ENCODE assay signal across 21 cellular contexts in the genomic region with DNA sequence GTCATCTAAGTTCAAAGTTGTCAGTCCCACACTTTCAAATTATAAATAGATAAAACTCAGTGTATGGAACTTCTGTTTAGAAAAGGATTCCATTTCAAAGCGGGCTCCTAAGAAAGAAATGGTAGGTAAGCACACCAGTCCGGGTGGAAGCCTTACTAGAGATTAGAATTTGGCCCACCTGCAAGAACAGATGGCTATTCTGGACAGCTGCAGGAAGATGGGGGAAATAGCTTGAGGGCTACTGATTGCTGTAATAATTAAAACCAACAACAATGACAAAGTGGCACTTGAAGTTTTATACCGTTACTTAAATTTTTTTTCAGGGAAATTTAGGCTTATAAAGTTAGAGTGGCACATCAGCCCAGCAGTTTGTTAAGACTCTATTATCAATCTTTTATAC.
A peak's percentile ranks its signal among the peaks of the same experiment; 100 is the strongest.
DNase-seq lines count a peak whose midpoint lies in the region; ATAC-seq and TF ChIP-seq lines count a peak whose summit lies in the region.
"Had no signal": no experiment of that assay in that cellular context is flagged by ENCODE, and none has a peak within 500 bp of the region (broad histone marks: within the 10 kb centered on the region; RNA-seq: fewer than 3 reads in every experiment).

No MANE protein-coding gene starts in this region.

- H3K4me1 ChIP-seq in esophagus muscularis mucosa = peaks cover 0 to 34% (median 11%) of the 10 kb centered on the region in 4 donors

- no peak for TF ChIP-seq CTCF in esophagus muscularis mucosa (IDR thresholded peaks at IDR 0.05)

- H3K36me3 Mint-ChIP-seq in activated naive CD4-positive, alpha-beta T cell treated with anti-CD3 and anti-CD28 coated beads for 36 hours (ENCODE audit: low read depth) = peaks cover 14% of the 10 kb centered on the region
- H3K36me3 Mint-ChIP-seq in activated naive CD4-positive, alpha-beta T cell treated with anti-CD3 and anti-CD28 coated beads, Interleukin-2, amount 10 ng/mL, durations not matched to agents 7 days and 5 days = peaks cover 15% of the 10 kb centered on the region
- peaks cover 8% of the 10 kb centered on the region for H3K36me3 Mint-ChIP-seq in stimulated activated memory B cell treated with anti-CD40 and anti-IgM and Interleukin-4, amounts not matched to agents 10 μg/mL and 1 μg/mL and 100 μg/mL, for 72 hours
- H3K36me3 Mint-ChIP-seq: CD14-positive monocyte had no signal

- peaks cover 5% of the 10 kb centered on the region for H3K9me3 Mint-ChIP-seq in activated naive CD4-positive, alpha-beta T cell treated with anti-CD3 and anti-CD28 coated beads for 36 hours
- H3K9me3 Mint-ChIP-seq in activated naive CD4-positive, alpha-beta T cell treated with anti-CD3 and anti-CD28 coated beads, Interleukin-2, amount 10 ng/mL, durations not matched to agents 7 days and 5 days = no peaks in the 10 kb centered on the region
- no peaks in the 10 kb centered on the region for H3K9me3 Mint-ChIP-seq in stimulated activated memory B cell treated with anti-CD40 and anti-IgM and Interleukin-4, amounts not matched to agents 10 μg/mL and 1 μg/mL and 100 μg/mL, for 72 hours
- H3K9me3 Mint-ChIP-seq: activated T-helper 1 cell treated with anti-CD3 and anti-CD28 coated beads, Interleukin-12 subunit alpha, Interleukin-12 subunit beta, Interleukin-2, Interleukin-4 antibody, amounts not matched to agents 30 ng/mL and 10 ng/mL and 1 ng/mL, durations not matched to agents 14 hours and 24 hours and 36 hours had no signal

- DNase-seq in activated naive CD4-positive, alpha-beta T cell treated with anti-CD3 and anti-CD28 coated beads for 36 hours = no peak
- DNase-seq in activated naive CD4-positive, alpha-beta T cell treated with anti-CD3 and anti-CD28 coated beads, Interleukin-2, amount 10 ng/mL, durations not matched to agents 7 days and 5 days = no peak
- DNase-seq in NCI-H524 (lab: John Stamatoyannopoulos, UW) (peak; percentile 82 to 95), cerebellar cortex (ENCODE audit: low spot score) (peak; percentile 67), esophagus muscularis mucosa (ENCODE audit: extremely low spot score) (no peak), COLO668 (lab: John Stamatoyannopoulos, UW; ENCODE audit: unreplicated experiment) (no peak), NCI-H2227 treated with DMSO at 0.1 percent for 48 hours (lab: John Stamatoyannopoulos, UW) (no peak)
- DNase-seq: activated CD4-positive, alpha-beta T cell treated with anti-CD3 and anti-CD28 coated beads for 1 hour; body of pancreas; GOT3; lower lobe of right lung; NCI-H2107; NCI-H748 treated with DMSO at 0.1 percent for 48 hours; PC-9; stimulated activated CD4-positive, alpha-beta T cell treated with anti-CD3 and anti-CD28 coated beads, Interleukin-1b, Interleukin-23, amount 100 ng/mL, for 48 hours; uterus had no signal

- no peak overlapping the region for H3K4me3 Mint-ChIP-seq in activated naive CD4-positive, alpha-beta T cell treated with anti-CD3 and anti-CD28 coated beads for 36 hours
- H3K4me3 Mint-ChIP-seq in activated naive CD4-positive, alpha-beta T cell treated with anti-CD3 and anti-CD28 coated beads, Interleukin-2, amount 10 ng/mL, durations not matched to agents 7 days and 5 days = no peak overlapping the region
- H3K4me3 Mint-ChIP-seq in stimulated activated memory B cell treated with anti-CD40 and anti-IgM and Interleukin-4, amounts not matched to agents 10 μg/mL and 1 μg/mL and 100 μg/mL, for 72 hours = no peak overlapping the region
- H3K4me3 Mint-ChIP-seq: activated T-helper 1 cell treated with anti-CD3 and anti-CD28 coated beads, Interleukin-12 subunit alpha, Interleukin-12 subunit beta, Interleukin-2, Interleukin-4 antibody, amounts not matched to agents 30 ng/mL and 10 ng/mL and 1 ng/mL, durations not matched to agents 14 hours and 24 hours and 36 hours; CD14-positive monocyte had no signal

- peak overlapping the region; percentile 6 for H3K27ac Mint-ChIP-seq in activated naive CD4-positive, alpha-beta T cell treated with anti-CD3 and anti-CD28 coated beads for 36 hours
- H3K27ac Mint-ChIP-seq in activated naive CD4-positive, alpha-beta T cell treated with anti-CD3 and anti-CD28 coated beads, Interleukin-2, amount 10 ng/mL, durations not matched to agents 7 days and 5 days = no peak overlapping the region
- peak overlapping the region; percentile 60 for H3K27ac Mint-ChIP-seq in stimulated activated memory B cell treated with anti-CD40 and anti-IgM and Interleukin-4, amounts not matched to agents 10 μg/mL and 1 μg/mL and 100 μg/mL, for 72 hours
- H3K27ac Mint-ChIP-seq: activated T-helper 1 cell treated with anti-CD3 and anti-CD28 coated beads, Interleukin-12 subunit alpha, Interleukin-12 subunit beta, Interleukin-2, Interleukin-4 antibody, amounts not matched to agents 30 ng/mL and 10 ng/mL and 1 ng/mL, durations not matched to agents 14 hours and 24 hours and 36 hours; CD14-positive monocyte had no signal

- H3K27me3 Mint-ChIP-seq in activated naive CD4-positive, alpha-beta T cell treated with anti-CD3 and anti-CD28 coated beads for 36 hours (ENCODE audit: low read depth) = no peaks in the 10 kb centered on the region
- H3K27me3 Mint-ChIP-seq in activated naive CD4-positive, alpha-beta T cell treated with anti-CD3 and anti-CD28 coated beads, Interleukin-2, amount 10 ng/mL, durations not matched to agents 7 days and 5 days = no peaks in the 10 kb centered on the region
- no peaks in the 10 kb centered on the region for H3K27me3 Mint-ChIP-seq in stimulated activated memory B cell treated with anti-CD40 and anti-IgM and Interleukin-4, amounts not matched to agents 10 μg/mL and 1 μg/mL and 100 μg/mL, for 72 hours

- CTCF ChIA-PET in activated naive CD4-positive, alpha-beta T cell treated with anti-CD3 and anti-CD28 coated beads for 36 hours (lab: Charles Lee) = no interaction called here
- CTCF ChIA-PET in activated naive CD4-positive, alpha-beta T cell treated with anti-CD3 and anti-CD28 coated beads, Interleukin-2, amount 10 ng/mL, durations not matched to agents 7 days and 5 days (lab: Charles Lee) = no interaction called here

- H3K27me3 ChIP-seq in esophagus muscularis mucosa = no peaks in the 10 kb centered on the region
- H3K27me3 ChIP-seq: body of pancreas, gastroesophageal sphincter, uterus had no signal

- H3K27ac ChIP-seq in esophagus muscularis mucosa (replicated peaks in 1 of 4) = no peak overlapping the region
- H3K27ac ChIP-seq: body of pancreas, gastroesophageal sphincter, lower lobe of right lung, PC-9, skin epidermis, uterus had no signal

- peaks cover 80% of the 10 kb centered on the region for H3K4me1 Mint-ChIP-seq in activated naive CD4-positive, alpha-beta T cell treated with anti-CD3 and anti-CD28 coated beads for 36 hours (ENCODE audit: low read depth)
- H3K4me1 Mint-ChIP-seq in activated naive CD4-positive, alpha-beta T cell treated with anti-CD3 and anti-CD28 coated beads, Interleukin-2, amount 10 ng/mL, durations not matched to agents 7 days and 5 days = peaks cover 63% of the 10 kb centered on the region
- H3K4me1 Mint-ChIP-seq in stimulated activated memory B cell treated with anti-CD40 and anti-IgM and Interleukin-4, amounts not matched to agents 10 μg/mL and 1 μg/mL and 100 μg/mL, for 72 hours = peaks cover 62% of the 10 kb centered on the region

- WGBS in esophagus muscularis mucosa = 47% methylated on average over 3 of the region's 3 CpGs

- H3K4me3 ChIP-seq in esophagus muscularis mucosa = no peak overlapping the region
- H3K4me3 ChIP-seq: body of pancreas, gastroesophageal sphincter, lower lobe of right lung, PC-9, skin epidermis, uterus had no signal

- H3K9me3 ChIP-seq in esophagus muscularis mucosa = no peaks in the 10 kb centered on the region
- H3K9me3 ChIP-seq: body of pancreas, gastroesophageal sphincter, lower lobe of right lung, uterus had no signal

- H3K36me3 ChIP-seq in esophagus muscularis mucosa = no peaks in the 10 kb centered on the region
- H3K36me3 ChIP-seq: gastroesophageal sphincter, lower lobe of right lung, uterus had no signal

- TF ChIP-seq POLR2A in esophagus muscularis mucosa (IDR thresholded peaks at IDR 0.05; ENCODE audit: low read depth) = no peak

- no peak for ATAC-seq in stimulated activated memory B cell treated with anti-CD40 and anti-IgM and Interleukin-4, amounts not matched to agents 10 μg/mL and 1 μg/mL and 100 μg/mL, for 72 hours
- ATAC-seq: body of pancreas, gastroesophageal sphincter, lower lobe of right lung had no signal

- TF ChIP-seq EP300 in esophagus muscularis mucosa (IDR thresholded peaks at IDR 0.05) = no peak

- intact Hi-C loops in activated naive CD4-positive, alpha-beta T cell treated with anti-CD3 and anti-CD28 coated beads for 36 hours (cut with micrococcal nuclease) = loop anchor here (1.0 kb wide), 1 partner anchor 10 kb away; no protein-coding TSS in a partner anchor
- intact Hi-C loops in esophagus muscularis mucosa (cut with DNase I) = no loop called here

Comparison
In these comparisons a context has a peak if more than half of its experiments do, and no peak if none do; other contexts are left out.
1. DNase-seq: peak in NCI-H524 (2 of 2) and cerebellar cortex (single experiment); none in activated naive CD4-positive, alpha-beta T cell treated with anti-CD3 and anti-CD28 coated beads for 36 hours (single experiment), activated naive CD4-positive, alpha-beta T cell treated with anti-CD3 and anti-CD28 coated beads, Interleukin-2, amount 10 ng/mL, durations not matched to agents 7 days and 5 days (single experiment), esophagus muscularis mucosa (single experiment), COLO668 (single experiment) and NCI-H2227 treated with DMSO at 0.1 percent for 48 hours (single experiment).